Comparison of ENCODE assay signal across 1 cellular context in genomic region chr7:157983442-157984137, GRCh38.
A peak's percentile ranks its signal among the peaks of the same experiment; 100 is the strongest.
TF ChIP-seq lines count a peak whose summit lies in the region.

No MANE protein-coding gene starts in this region.

TF ChIP-seq in HEK293, 187 proteins besides CTCF, POLR2A, EP300 and RAD21 (continued from another document):
- TF ChIP-seq ZSCAN18 (tag by site-specific recombination; IDR thresholded peaks at IDR 0.05) (no peak), EGR2 (tag by site-specific recombination; IDR thresholded peaks at IDR 0.05; ENCODE audit: low read depth) (peak; percentile 90), ZNF16 (tag by site-specific recombination; IDR thresholded peaks at IDR 0.05; ENCODE audit: low read depth) (no peak), ZNF19 (tag by site-specific recombination; IDR thresholded peaks at IDR 0.05; ENCODE audit: low read depth) (no peak), ZNF248 (tag by site-specific recombination; IDR thresholded peaks at IDR 0.05) (no peak), ZNF624 (tag by site-specific recombination; IDR thresholded peaks at IDR 0.05) (no peak), ZNF585B (tag by site-specific recombination; IDR thresholded peaks at IDR 0.05) (no peak)
